Comparison of ENCODE assay signal across 10 cellular contexts in the genomic region with DNA sequence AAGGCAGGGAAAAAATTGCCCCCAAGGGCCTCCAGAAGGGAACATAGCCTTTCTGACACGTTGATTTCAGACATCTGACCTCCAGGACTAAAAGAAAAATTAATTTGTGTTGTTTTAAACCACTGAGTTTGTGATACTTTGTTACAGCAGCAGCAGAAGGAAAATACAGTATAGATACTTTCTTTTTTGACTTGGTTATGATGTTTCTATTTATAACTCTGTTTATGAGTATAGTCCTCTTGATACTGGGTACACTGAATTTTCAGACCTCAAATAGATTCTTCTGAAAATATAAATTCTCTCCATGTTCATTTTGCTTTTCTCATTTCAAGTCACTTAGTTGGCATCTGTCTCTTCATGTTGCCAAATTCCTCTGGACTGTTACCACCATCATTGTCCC. TPM values are rescaled to one million over a fixed set of nuclear protein-coding genes. Genes with fewer than 3 reads are reported as not detected.
"Had no signal": no experiment of that assay in that cellular context is flagged by ENCODE, and none has a peak within 500 bp of the region (broad histone marks: within the 10 kb centered on the region; RNA-seq: fewer than 3 reads in every experiment).

No MANE protein-coding gene starts in this region.

- H3K4me3 Mint-ChIP-seq: HFFc6, IgD-negative memory B cell had no signal

- H3K4me3 ChIP-seq: GM23248, HAP-1 had no signal

- H3K27ac Mint-ChIP-seq: HFFc6, IgD-negative memory B cell had no signal

- H3K4me1 Mint-ChIP-seq: IgD-negative memory B cell had no signal

- H2AFZ ChIP-seq: GM23248 had no signal

- H3K36me3 ChIP-seq: HAP-1 had no signal

- H3K9ac ChIP-seq: GM23248 had no signal

- H3K9me3 Mint-ChIP-seq: HFFc6 had no signal

- H3K27ac ChIP-seq: GM23248, HL-60 had no signal

- H3K36me3 Mint-ChIP-seq: IgD-negative memory B cell had no signal

- DNase-seq: GM23248, GOT3, H7, HFFc6, KBM-7 had no signal

- ATAC-seq: HCT116, HepG2 had no signal

- FAIRE-seq: HepG2 had no signal

- H3K9me3 ChIP-seq: HAP-1 had no signal

RNA-seq across cellular contexts. Expression of a gene that starts 44.4 kb away (rescaled TPM):
- total RNA-seq: GM23248, HFFc6 had no signal
- polyA plus RNA-seq: IgD-negative memory B cell had no signal
